8 cellular contexts compared by ENCODE assay signal in the genomic region with DNA sequence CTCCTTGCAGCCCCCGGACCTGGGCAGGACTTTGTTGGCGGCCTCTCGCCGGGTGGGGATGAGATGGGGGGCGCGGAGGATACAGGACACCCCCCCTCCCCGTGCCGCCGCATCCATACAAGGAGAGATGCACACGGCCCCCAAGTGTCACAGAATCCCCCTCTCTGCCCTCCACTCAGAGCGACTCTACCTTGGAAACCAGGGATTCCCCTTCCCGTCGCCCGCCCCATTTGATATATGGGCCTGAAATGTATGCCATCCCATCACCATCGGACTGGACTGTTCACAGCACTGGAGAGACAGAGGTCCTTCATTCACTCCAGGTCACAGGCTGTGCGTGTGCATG. TPM values are rescaled to one million over a fixed set of nuclear protein-coding genes. Genes with fewer than 3 reads are reported as not detected.
A peak's percentile ranks its signal among the peaks of the same experiment; 100 is the strongest.
DNase-seq lines count a peak whose midpoint lies in the region; ATAC-seq and TF ChIP-seq lines count a peak whose summit lies in the region.

No MANE protein-coding gene starts in this region.

- intact Hi-C loops in PC-3 (cut with micrococcal nuclease): no loop called here

- peak; percentile 27 for ATAC-seq in PC-3
- ATAC-seq in GM18873 (IDR thresholded peaks at IDR 0.05; ENCODE audit: low FRiP score, unreplicated experiment): no peak

- H3K27ac ChIP-seq in PC-3 (ENCODE audit: low read length) (no peak overlapping the region), esophagus (ENCODE audit: low read depth in 2 of 2, low read length in 1 of 2) (peak overlapping the region; percentile 16 to 79), osteoblast (ENCODE audit: low read depth, low read length) (peak overlapping the region; percentile 56)

- H4K20me1 ChIP-seq in PC-3 (ENCODE audit: low read length) (no peaks in the 10 kb centered on the region), osteoblast (ENCODE audit: insufficient read depth, low read length) (no peaks in the 10 kb centered on the region)

- no peaks in the 10 kb centered on the region for H3K9me2 ChIP-seq in PC-3 (replicated peaks; ENCODE audit: low read length)

- H3F3A ChIP-seq in PC-3 (ENCODE audit: low read length, unreplicated experiment): no peaks in the 10 kb centered on the region

- H3K27me3 ChIP-seq in PC-3 (ENCODE audit: low read length): no peaks in the 10 kb centered on the region
- no peaks in the 10 kb centered on the region for H3K27me3 ChIP-seq in esophagus (ENCODE audit: control insufficient read depth in 1 of 2, insufficient read depth in 2 of 2, low read length in 2 of 2)
- H3K27me3 ChIP-seq in osteoblast (ENCODE audit: insufficient read depth, low read length): no peaks in the 10 kb centered on the region

- H3K9ac ChIP-seq in PC-3 (ENCODE audit: low read length): peak overlapping the region; percentile 79

- H3K4me2 ChIP-seq in PC-3 (ENCODE audit: low read length) (peak overlapping the region; percentile 88), osteoblast (ENCODE audit: insufficient read depth, low read length) (peak overlapping the region; percentile 72)

- no peaks in the 10 kb centered on the region for H3K9me3 ChIP-seq in PC-3 (ENCODE audit: low read length)
- H3K9me3 ChIP-seq in esophagus (ENCODE audit: control insufficient read depth in 2 of 2, insufficient read depth in 1 of 2, low read depth in 1 of 2, low read length in 1 of 2): no peaks in the 10 kb centered on the region
- H3K9me3 ChIP-seq in osteoblast (ENCODE audit: low read depth, low read length): no peaks in the 10 kb centered on the region

- WGBS in esophagus, 2 donors: 1 to 22% methylated on average over 16 of the region's 16 CpGs

- H3K79me2 ChIP-seq in PC-3 (ENCODE audit: low read length): peaks cover 19% of the 10 kb centered on the region; the same call in 1 of the 2 replicates
- H3K79me2 ChIP-seq in osteoblast (ENCODE audit: insufficient read depth, low read length): peaks cover 23% of the 10 kb centered on the region

- TSS peak; percentile 66 for BruUV-seq in PC-3 (replicated peaks; lab: Mats Ljungman, UMichigan)

- H3K4me1 ChIP-seq in PC-3 (ENCODE audit: insufficient read depth, low read length): peaks cover 11% of the 10 kb centered on the region; the same call in 1 of the 2 replicates
- peaks cover 0 to 8% of the 10 kb centered on the region in 2 donors for H3K4me1 ChIP-seq in esophagus (ENCODE audit: control insufficient read depth in 2 of 2, insufficient read depth in 2 of 2, low read length in 1 of 2)
- peaks cover 2% of the 10 kb centered on the region for H3K4me1 ChIP-seq in osteoblast (ENCODE audit: insufficient read depth, low read length)

- DNase-seq in NCI-H146 (lab: John Stamatoyannopoulos, UW) (peak; percentile 30), NCI-H146 treated with DMSO at 0.1 percent for 48 hours (lab: John Stamatoyannopoulos, UW; ENCODE audit: unreplicated experiment) (no peak), PC-3 (no peak), osteoblast (ENCODE audit: insufficient read length, low spot score, missing footprints) (no peak), CD1c-positive myeloid dendritic cell (ENCODE audit: extremely low spot score) (no peak)
- DNase-seq in activated CD4-positive, alpha-beta T cell treated with anti-CD3 and anti-CD28 coated beads for 48 hours: no peak

- POLR2A ChIA-PET in PC-3 (lab: Charles Lee; ENCODE audit: unreplicated experiment): no interaction called here

- CTCF ChIA-PET in PC-3 (lab: Charles Lee): no interaction called here

- peak overlapping the region; percentile 98 for H2AFZ ChIP-seq in PC-3 (ENCODE audit: low read length)
- H2AFZ ChIP-seq in osteoblast (ENCODE audit: low read length): peak overlapping the region; percentile 67

- H3K36me3 ChIP-seq in PC-3 (ENCODE audit: low read depth, low read length) (no peaks in the 10 kb centered on the region), esophagus (ENCODE audit: control insufficient read depth in 2 of 2, insufficient read depth in 2 of 2, low read length in 1 of 2) (no peaks in the 10 kb centered on the region), osteoblast (ENCODE audit: insufficient read depth, low read length) (no peaks in the 10 kb centered on the region)

- H3K4me3 ChIP-seq in PC-3 (ENCODE audit: low read length): peak overlapping the region; percentile 83
- H3K4me3 ChIP-seq in esophagus (ENCODE audit: low read depth in 1 of 2, low read length in 2 of 2): peak overlapping the region; percentile 51 to 79
- H3K4me3 ChIP-seq in osteoblast (ENCODE audit: insufficient read depth, low read length): peak overlapping the region; percentile 83

- TF ChIP-seq CTCF in PC-3 (conservative IDR thresholded peaks at IDR 0.05; ENCODE audit: low read depth, low read length) (no peak), osteoblast (IDR thresholded peaks at IDR 0.05; ENCODE audit: extremely low read depth, low read depth, low read length) (no peak)

RNA-seq across cellular contexts. Expression of gene PORCN, which starts 0.4 kb away (rescaled TPM):
- total RNA-seq in PC-3 (2014; rRNA removed) (38.9 and 48.3 TPM in 2 replicates), osteoblast (12.4 and 13.8 TPM in 2 replicates)
- 10 to 100 TPM; 15.6 to 16.8 TPM for polyA plus RNA-seq in esophagus

RNA-seq across cellular contexts. Expression of gene EBP, which starts 12.4 kb away (rescaled TPM):
- total RNA-seq in PC-3 (2014; rRNA removed) (307 and 324 TPM in 2 replicates), osteoblast (45.6 and 64.8 TPM in 2 replicates)
- polyA plus RNA-seq in esophagus: 100 to 1,000 TPM; 151 to 179 TPM

RNA-seq across cellular contexts. Expression of gene TBC1D25, which starts 30.3 kb away (rescaled TPM):
- 11.3 and 24.2 TPM in 2 replicates for total RNA-seq in PC-3 (2014; rRNA removed)
- polyA plus RNA-seq in esophagus: 1 to 10 TPM; 5.1 to 6.9 TPM
- 8.8 and 10.1 TPM in 2 replicates for total RNA-seq in osteoblast

RNA-seq across cellular contexts. Expression of gene FTSJ1, which starts 33.2 kb away (rescaled TPM):
- 175 and 189 TPM in 2 replicates for total RNA-seq in PC-3 (2014; rRNA removed)
- 10 to 100 TPM; 31.1 to 36.3 TPM for polyA plus RNA-seq in esophagus
- total RNA-seq in osteoblast: 67.3 and 67.5 TPM in 2 replicates

RNA-seq across cellular contexts. Expression of gene SLC38A5, which starts 39.2 kb away (rescaled TPM):
- total RNA-seq in PC-3 (2014; rRNA removed): 1.6 and 2.4 TPM in 2 replicates
- polyA plus RNA-seq in esophagus: 10 to 100 TPM; 16.3 to 22.1 TPM
- 48.9 and 52.8 TPM in 2 replicates for total RNA-seq in osteoblast
